Comparison of ENCODE assay signal across 9 cellular contexts in the genomic region with DNA sequence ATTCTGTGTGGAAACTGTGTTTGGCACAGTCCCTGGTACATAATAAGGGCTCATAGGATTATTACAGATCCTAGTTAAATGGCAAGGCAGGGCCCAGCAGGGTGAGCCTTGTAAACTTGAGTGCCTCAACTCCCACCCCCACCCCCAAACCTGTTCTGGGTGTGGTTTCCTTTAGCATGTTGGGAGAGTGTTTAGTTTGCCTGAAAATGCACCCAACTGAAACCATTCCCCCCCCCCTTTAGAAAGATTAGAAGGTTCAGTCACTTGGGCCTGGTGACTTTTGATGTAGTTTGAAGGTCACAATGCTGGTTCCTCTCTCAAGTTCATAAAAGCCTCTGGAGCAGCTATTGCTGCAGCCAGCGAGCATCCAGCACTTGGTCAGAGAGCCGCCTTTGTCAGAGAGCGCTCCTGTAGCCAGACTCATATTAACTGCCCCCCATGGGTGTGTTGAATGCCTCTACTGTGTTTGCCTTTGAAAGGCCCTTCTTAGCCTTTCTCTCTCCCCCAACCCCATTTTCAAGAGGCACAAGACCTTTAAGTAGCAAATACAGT.
DNase-seq lines count a peak whose midpoint lies in the region; ATAC-seq, FAIRE-seq and TF ChIP-seq lines count a peak whose summit lies in the region.
"Had no signal": no experiment of that assay in that cellular context is flagged by ENCODE, and none has a peak within 500 bp of the region (broad histone marks: within the 10 kb centered on the region; RNA-seq: fewer than 3 reads in every experiment).

No MANE protein-coding gene starts in this region.

- TF ChIP-seq CTCF in breast epithelium (IDR thresholded peaks at IDR 0.05) (no peak), osteoblast (IDR thresholded peaks at IDR 0.05; ENCODE audit: extremely low read depth, low read depth, low read length) (no peak)

- H3K4me3 ChIP-seq in HUES48 (ENCODE audit: low read depth, low read length) (peak overlapping the region; percentile 16), breast epithelium (no peak overlapping the region), osteoblast (ENCODE audit: insufficient read depth, low read length) (no peak overlapping the region)

- H3K4me2 ChIP-seq in osteoblast (ENCODE audit: insufficient read depth, low read length), result peak overlapping the region; percentile 78

- H3K9me3 ChIP-seq in HUES48 (ENCODE audit: control insufficient read depth, insufficient read depth, low read length), result no peaks in the 10 kb centered on the region
- H3K9me3 ChIP-seq in breast epithelium, result no peaks in the 10 kb centered on the region
- no peaks in the 10 kb centered on the region for H3K9me3 ChIP-seq in osteoblast (ENCODE audit: low read depth, low read length)

- H2AFZ ChIP-seq in osteoblast (ENCODE audit: low read length), result no peak overlapping the region

- TF ChIP-seq POLR2A in breast epithelium (IDR thresholded peaks at IDR 0.05), result no peak

- H3K36me3 ChIP-seq in HUES48 (ENCODE audit: control insufficient read depth, insufficient read depth, low read length) (no peaks in the 10 kb centered on the region), breast epithelium (no peaks in the 10 kb centered on the region), osteoblast (ENCODE audit: insufficient read depth, low read length) (no peaks in the 10 kb centered on the region)

- DNase-seq in GM18507 (ENCODE audit: extremely low spot score, insufficient read length, low read depth) (no peak), breast epithelium (ENCODE audit: low spot score in 2 of 2) (no peak), osteoblast (ENCODE audit: insufficient read length, low spot score, missing footprints) (no peak)
- DNase-seq in effector CD4-positive, alpha-beta T cell, result no peak
- DNase-seq in activated CD4-positive, alpha-beta T cell treated with anti-CD3 and anti-CD28 coated beads for 4 hours, result no peak
- DNase-seq in activated CD4-positive, alpha-beta T cell treated with anti-CD3 and anti-CD28 coated beads for 48 hours, result no peak
- DNase-seq: amniotic stem cell had no signal

- no peaks in the 10 kb centered on the region for H4K20me1 ChIP-seq in osteoblast (ENCODE audit: insufficient read depth, low read length)

- intact Hi-C loops in breast epithelium (cut with DNase I; ENCODE audit: low total_unique reads), result no loop called here

- peaks cover 78% of the 10 kb centered on the region for H3K79me2 ChIP-seq in osteoblast (ENCODE audit: insufficient read depth, low read length)

- peaks cover 38% of the 10 kb centered on the region for H3K4me1 ChIP-seq in HUES48 (ENCODE audit: control insufficient read depth, insufficient read depth, low read length)
- peaks cover 15% of the 10 kb centered on the region in 2 donors for H3K4me1 ChIP-seq in breast epithelium
- peaks cover 56% of the 10 kb centered on the region for H3K4me1 ChIP-seq in osteoblast (ENCODE audit: insufficient read depth, low read length)

- H3K27me3 ChIP-seq in HUES48 (ENCODE audit: control insufficient read depth, insufficient read depth, low read length) (no peaks in the 10 kb centered on the region), breast epithelium (no peaks in the 10 kb centered on the region), osteoblast (ENCODE audit: insufficient read depth, low read length) (no peaks in the 10 kb centered on the region)

- no peak for ATAC-seq in HG03175 (IDR thresholded peaks at IDR 0.05; ENCODE audit: unreplicated experiment)

- H3K9ac ChIP-seq in HUES48 (ENCODE audit: low read depth, low read length), result peak overlapping the region; percentile 6; the same call in 1 of the 2 replicates

- H3K27ac ChIP-seq in HUES48 (ENCODE audit: low read depth, low read length) (peak overlapping the region; percentile 77), breast epithelium (peak overlapping the region; percentile 2 to 27), osteoblast (ENCODE audit: low read depth, low read length) (peak overlapping the region; percentile 99)

- FAIRE-seq in GM18507 (lab: Jason Lieb, UNC), result peak; percentile 78

Comparison
In these comparisons a context has a peak if more than half of its experiments do, and no peak if none do; other contexts are left out.
1. H3K27ac ChIP-seq: peak in every context shown above with its lines; median percentile 99 in osteoblast; 77 in HUES48; 14 in breast epithelium.